39 cellular contexts compared by ENCODE assay signal in the genomic region with DNA sequence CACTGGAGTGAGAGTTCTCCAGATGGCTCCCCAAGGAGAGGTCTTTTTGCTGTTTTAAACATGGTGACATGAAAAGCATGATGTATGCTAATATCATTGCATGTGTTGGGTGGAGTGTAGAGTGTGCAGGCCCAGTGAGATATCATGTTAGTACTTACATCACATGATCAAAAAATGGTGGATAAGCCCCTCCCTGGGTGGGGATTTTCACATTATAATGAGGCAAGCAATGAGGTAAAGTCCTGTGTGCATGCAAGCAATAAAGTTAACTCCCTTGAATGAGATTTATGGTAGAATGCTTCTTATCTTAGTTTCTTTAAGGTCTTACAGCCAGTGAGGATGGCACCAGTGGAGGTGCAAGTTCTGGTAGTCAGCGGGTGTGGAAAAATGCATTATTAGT. TPM values are rescaled to one million over a fixed set of nuclear protein-coding genes. Genes with fewer than 3 reads are reported as not detected.
"Had no signal": no experiment of that assay in that cellular context is flagged by ENCODE, and none has a peak within 500 bp of the region (broad histone marks: within the 10 kb centered on the region; RNA-seq: fewer than 3 reads in every experiment).

No MANE protein-coding gene starts in this region.

- ATAC-seq: activated CD8-positive, alpha-beta T cell treated with anti-CD3 and anti-CD28 coated beads for 36 hours; activated naive CD4-positive, alpha-beta T cell treated with anti-CD3 and anti-CD28 coated beads, Interleukin-2, amount 50 U/mL, for 72 hours; activated T-cell treated with anti-CD3 and anti-CD28 coated beads, Interleukin-2, amount 50 U/mL, for 4 hours; activated T-cell treated with anti-CD3 and anti-CD28 coated beads, Interleukin-2, amount 50 U/mL, for 72 hours; activated T-helper 17 cell treated with anti-CD3 and anti-CD28 coated beads, Interleukin-2, amount 50 U/mL, for 72 hours; body of pancreas; T-cell; T-helper 17 cell had no signal

- FAIRE-seq: astrocyte, TTC549 had no signal

- H3K4me3 Mint-ChIP-seq: activated B cell treated with CpG ODN at 0.5 μM for 24 hours; activated CD4-positive, alpha-beta memory T cell treated with anti-CD3 and anti-CD28 coated beads for 36 hours; activated CD4-positive, alpha-beta T cell treated with anti-CD3 and anti-CD28 coated beads, Interleukin-2, amount 10 ng/mL, durations not matched to agents 24 days and 14 days; activated CD8-positive, alpha-beta T cell treated with anti-CD3 and anti-CD28 coated beads for 36 hours; activated naive CD4-positive, alpha-beta T cell treated with anti-CD3 and anti-CD28 coated beads for 36 hours; activated naive CD8-positive, alpha-beta T cell treated with anti-CD3 and anti-CD28 coated beads for 36 hours; activated T-cell treated with anti-CD3 and anti-CD28 coated beads, Interleukin-2, amount 50 U/mL, for 4 hours; activated T-cell treated with anti-CD3 and anti-CD28 coated beads, Interleukin-2, amount 50 U/mL, for 72 hours; activated T-helper 1 cell treated with anti-CD3 and anti-CD28 coated beads, Interleukin-12 subunit alpha, Interleukin-12 subunit beta, Interleukin-2, Interleukin-4 antibody, amounts not matched to agents 30 ng/mL and 10 ng/mL and 1 ng/mL, durations not matched to agents 14 hours and 24 hours and 36 hours; activated T-helper 17 cell treated with anti-CD3 and anti-CD28 coated beads, Interleukin-2, amount 50 U/mL, for 72 hours; T-cell; T-helper 17 cell had no signal

- H3K36me3 ChIP-seq: adrenal gland, brain microvascular endothelial cell, breast epithelium had no signal

- H3K9me3 ChIP-seq: adrenal gland had no signal

- H3K27ac ChIP-seq: adrenal gland, body of pancreas, brain microvascular endothelial cell, breast epithelium, VCaP had no signal

- H3K4me1 ChIP-seq: adrenal gland, body of pancreas, breast epithelium had no signal

- H3K27me3 ChIP-seq: adrenal gland, body of pancreas, brain microvascular endothelial cell, breast epithelium had no signal

- H3K27ac Mint-ChIP-seq: activated B cell treated with CpG ODN at 0.5 μM for 24 hours; activated CD4-positive, alpha-beta memory T cell treated with anti-CD3 and anti-CD28 coated beads for 36 hours; activated CD4-positive, alpha-beta T cell treated with anti-CD3 and anti-CD28 coated beads, Interleukin-2, amount 10 ng/mL, durations not matched to agents 24 days and 14 days; activated CD8-positive, alpha-beta T cell treated with anti-CD3 and anti-CD28 coated beads for 36 hours; activated naive CD4-positive, alpha-beta T cell treated with anti-CD3 and anti-CD28 coated beads for 36 hours; activated naive CD8-positive, alpha-beta T cell treated with anti-CD3 and anti-CD28 coated beads for 36 hours; activated T-cell treated with anti-CD3 and anti-CD28 coated beads, Interleukin-2, amount 50 U/mL, for 72 hours; activated T-helper 1 cell treated with anti-CD3 and anti-CD28 coated beads, Interleukin-12 subunit alpha, Interleukin-12 subunit beta, Interleukin-2, Interleukin-4 antibody, amounts not matched to agents 30 ng/mL and 10 ng/mL and 1 ng/mL, durations not matched to agents 14 hours and 24 hours and 36 hours; T-cell; T-helper 17 cell had no signal

- H3K4me3 ChIP-seq: adrenal gland, body of pancreas, breast epithelium had no signal

- DNase-seq: activated B cell treated with CpG ODN at 0.5 μM for 24 hours; activated CD4-positive, alpha-beta memory T cell treated with anti-CD3 and anti-CD28 coated beads for 36 hours; activated CD4-positive, alpha-beta T cell treated with anti-CD3 and anti-CD28 coated beads for 4 hours; activated CD4-positive, alpha-beta T cell treated with anti-CD3 and anti-CD28 coated beads, Interleukin-2, amount 50 U/mL, for 1 hour; activated CD4-positive, alpha-beta T cell treated with anti-CD3 and anti-CD28 coated beads, Interleukin-2, amount 50 U/mL, for 4 hours; activated CD4-positive, CD25-positive, alpha-beta regulatory T cell treated with anti-CD3 and anti-CD28 coated beads, Interleukin-2, amount 50 U/mL, for 72 hours; activated CD8-positive, alpha-beta memory T cell treated with anti-CD3 and anti-CD28 coated beads, Interleukin-2, amount 50 U/mL, for 4 hours; activated CD8-positive, alpha-beta T cell treated with anti-CD3 and anti-CD28 coated beads for 36 hours; activated effector memory CD4-positive, alpha-beta T cell treated with anti-CD3 and anti-CD28 coated beads, Interleukin-2, amount 50 U/mL, for 16 hours; activated gamma-delta T cell treated with Interleukin-2 at 50 U/mL for 16 hours; activated naive CD4-positive, alpha-beta T cell; activated naive CD4-positive, alpha-beta T cell treated with anti-CD3 and anti-CD28 coated beads for 36 hours; activated naive CD4-positive, alpha-beta T cell treated with anti-CD3 and anti-CD28 coated beads, Interleukin-2, amount 50 U/mL, for 16 hours; activated naive CD8-positive, alpha-beta T cell treated with anti-CD3 and anti-CD28 coated beads for 36 hours; activated T-cell treated with anti-CD3 and anti-CD28 coated beads for 4 hours; activated T-cell treated with anti-CD3 and anti-CD28 coated beads, Interleukin-2, amount 50 U/mL, for 1 hour; activated T-cell treated with anti-CD3 and anti-CD28 coated beads, Interleukin-2, amount 50 U/mL, for 4 hours; activated T-cell treated with anti-CD3 and anti-CD28 coated beads, Interleukin-2, amount 50 U/mL, for 72 hours; adrenal gland; amniotic stem cell; aorta; body of pancreas; brain microvascular endothelial cell; central memory CD4-positive, alpha-beta T cell; T-cell; T-helper 17 cell had no signal

- H3K27me3 Mint-ChIP-seq: activated B cell treated with CpG ODN at 0.5 μM for 24 hours; activated CD4-positive, alpha-beta memory T cell treated with anti-CD3 and anti-CD28 coated beads for 36 hours; activated CD4-positive, alpha-beta T cell treated with anti-CD3 and anti-CD28 coated beads, Interleukin-2, amount 10 ng/mL, durations not matched to agents 24 days and 14 days; activated CD8-positive, alpha-beta T cell treated with anti-CD3 and anti-CD28 coated beads for 36 hours; activated T-helper 17 cell treated with anti-CD3 and anti-CD28 coated beads, Interleukin-2, amount 50 U/mL, for 72 hours; T-helper 17 cell had no signal

RNA-seq across cellular contexts. Expression of gene FAM111B, which starts 8.5 kb away (rescaled TPM):
- total RNA-seq: cardiac septum had no signal

RNA-seq across cellular contexts. Expression of gene GLYATL1B, which starts 29.4 kb away (rescaled TPM):
- total RNA-seq: activated B cell treated with CpG ODN at 0.5 μM for 24 hours; activated CD4-positive, alpha-beta memory T cell treated with anti-CD3 and anti-CD28 coated beads for 36 hours; activated CD4-positive, alpha-beta T cell treated with anti-CD3 and anti-CD28 coated beads, Interleukin-2, amount 10 ng/mL, durations not matched to agents 24 days and 14 days; activated CD8-positive, alpha-beta memory T cell treated with anti-CD3 and anti-CD28 coated beads for 36 hours; activated CD8-positive, alpha-beta T cell treated with anti-CD3 and anti-CD28 coated beads for 36 hours; activated naive CD4-positive, alpha-beta T cell treated with anti-CD3 and anti-CD28 coated beads for 36 hours; activated naive CD4-positive, alpha-beta T cell treated with anti-CD3 and anti-CD28 coated beads, Interleukin-2, amount 50 U/mL, for 72 hours; activated naive CD8-positive, alpha-beta T cell treated with anti-CD3 and anti-CD28 coated beads for 36 hours; activated T-cell treated with anti-CD3 and anti-CD28 coated beads, Interleukin-2, amount 50 U/mL, for 4 hours; activated T-cell treated with anti-CD3 and anti-CD28 coated beads, Interleukin-2, amount 50 U/mL, for 72 hours; activated T-helper 1 cell treated with anti-CD3 and anti-CD28 coated beads, Interleukin-12 subunit alpha, Interleukin-12 subunit beta, Interleukin-2, Interleukin-4 antibody, amounts not matched to agents 30 ng/mL and 10 ng/mL and 1 ng/mL, durations not matched to agents 14 hours and 24 hours and 36 hours; activated T-helper 17 cell treated with anti-CD3 and anti-CD28 coated beads, Interleukin-2, amount 50 U/mL, for 72 hours; adrenal gland; aorta; astrocyte; body of pancreas; breast epithelium; cardiac septum; cerebellum; T-cell; T-helper 1 cell treated with Interleukin-12 subunit alpha and Interleukin-12 subunit beta and Interleukin-4 antibody, amounts not matched to agents 30 ng/mL and 1 ng/mL, for 36 hours; T-helper 17 cell; T-helper 2 cell treated with Interferon-gamma antibody and Interleukin-4, amounts not matched to agents 100 ng/mL and 5 ng/mL, for 36 hours had no signal
- polyA plus RNA-seq: adrenal gland, aorta had no signal
